Comparison of ENCODE assay signal across 28 cellular contexts in genomic region chr4:113086172-113086695, GRCh38. TPM values are rescaled to one million over a fixed set of nuclear protein-coding genes. Genes with fewer than 3 reads are reported as not detected.
DNase-seq lines count a peak whose midpoint lies in the region; TF ChIP-seq lines count a peak whose summit lies in the region.
"Had no signal": no experiment of that assay in that cellular context is flagged by ENCODE, and none has a peak within 500 bp of the region (broad histone marks: within the 10 kb centered on the region; RNA-seq: fewer than 3 reads in every experiment).

No MANE protein-coding gene starts in this region.

- H3K4me1 ChIP-seq in neural progenitor cell (peaks cover 71% of the 10 kb centered on the region), adrenal gland (replicated peaks in 1 of 2) (no peaks in the 10 kb centered on the region)
- H3K4me1 ChIP-seq: right atrium auricular region had no signal

- H3K9me3 ChIP-seq in neural progenitor cell (ENCODE audit: low read depth) (no peaks in the 10 kb centered on the region), adrenal gland (replicated peaks in 1 of 3) (no peaks in the 10 kb centered on the region)
- H3K9me3 ChIP-seq: gastrocnemius medialis, left ventricle myocardium inferior, ovary, right atrium auricular region, tibial artery had no signal

- no peaks in the 10 kb centered on the region for H3K36me3 Mint-ChIP-seq in neural progenitor cell
- H3K36me3 Mint-ChIP-seq in activated CD4-positive, alpha-beta T cell treated with anti-CD3 and anti-CD28 coated beads, Interleukin-2, amount 10 ng/mL, durations not matched to agents 24 days and 14 days (ENCODE audit: low read depth), result no peaks in the 10 kb centered on the region
- H3K36me3 Mint-ChIP-seq: activated CD8-positive, alpha-beta memory T cell treated with anti-CD3 and anti-CD28 coated beads, Interleukin-2, amount 10 ng/mL, durations not matched to agents 7 days and 5 days; activated naive CD8-positive, alpha-beta T cell treated with anti-CD3 and anti-CD28 coated beads for 36 hours; brain; IgD-negative memory B cell had no signal

- TF ChIP-seq POLR2A in adrenal gland (IDR thresholded peaks at IDR 0.05), result no peak

- peaks cover 3% of the 10 kb centered on the region for H3K4me1 Mint-ChIP-seq in neural progenitor cell
- H3K4me1 Mint-ChIP-seq in activated CD4-positive, alpha-beta T cell treated with anti-CD3 and anti-CD28 coated beads, Interleukin-2, amount 10 ng/mL, durations not matched to agents 24 days and 14 days, result no peaks in the 10 kb centered on the region
- H3K4me1 Mint-ChIP-seq: activated CD8-positive, alpha-beta memory T cell treated with anti-CD3 and anti-CD28 coated beads, Interleukin-2, amount 10 ng/mL, durations not matched to agents 7 days and 5 days; activated naive CD8-positive, alpha-beta T cell treated with anti-CD3 and anti-CD28 coated beads for 36 hours; IgD-negative memory B cell; nephron had no signal

- peaks cover 45% of the 10 kb centered on the region for H3F3A ChIP-seq in neural progenitor cell (ENCODE audit: low read depth)

- no peak overlapping the region for H3K9ac ChIP-seq in neural progenitor cell

- H3K27ac ChIP-seq in neural progenitor cell (peak overlapping the region; percentile 35), adrenal gland (no peak overlapping the region)
- H3K27ac ChIP-seq: 22Rv1, gastrocnemius medialis, left ventricle myocardium inferior, ovary, right atrium auricular region, tibial artery had no signal

- H3K4me2 ChIP-seq in neural progenitor cell, result no peak overlapping the region

- H2AFZ ChIP-seq in neural progenitor cell (replicated peaks), result no peak overlapping the region

- peaks cover 7% of the 10 kb centered on the region for H4K20me1 ChIP-seq in neural progenitor cell (ENCODE audit: low read depth)

- no peak overlapping the region for H3K27ac Mint-ChIP-seq in neural progenitor cell
- no peak overlapping the region for H3K27ac Mint-ChIP-seq in activated CD4-positive, alpha-beta T cell treated with anti-CD3 and anti-CD28 coated beads, Interleukin-2, amount 10 ng/mL, durations not matched to agents 24 days and 14 days
- H3K27ac Mint-ChIP-seq: activated CD8-positive, alpha-beta memory T cell treated with anti-CD3 and anti-CD28 coated beads, Interleukin-2, amount 10 ng/mL, durations not matched to agents 7 days and 5 days; activated naive CD8-positive, alpha-beta T cell treated with anti-CD3 and anti-CD28 coated beads for 36 hours; activated T-helper 2 cell treated with anti-CD3 and anti-CD28 coated beads, Interferon-gamma antibody, Interleukin-2, Interleukin-4, amounts not matched to agents 10 μg/mL and 5 μg/mL and 100 μg/mL, durations not matched to agents 14 hours and 24 hours and 36 hours; HFFc6; IgD-negative memory B cell; nephron; stimulated activated naive CD8-positive, alpha-beta T cell treated with anti-CD3 and anti-CD28 coated beads, Interleukin-15, Interleukin-2, amounts not matched to agents 100 ng/mL and 50 ng/mL, for 24 hours; T-helper 2 cell treated with Interferon-gamma antibody and Interleukin-4, amounts not matched to agents 5 μg/mL and 100 μg/mL, for 36 hours had no signal

- DNase-seq in DMS 273 (lab: John Stamatoyannopoulos, UW; ENCODE audit: unreplicated experiment) (peak; percentile 8), DMS 273 treated with DMSO at 0.1 percent for 48 hours (lab: John Stamatoyannopoulos, UW) (no peak), NCI-H1105 treated with DMSO at 0.1 percent for 48 hours (lab: John Stamatoyannopoulos, UW) (peak; percentile 6), dedifferentiated amniotic fluid mesenchymal stem cell (ENCODE audit: extremely low spot score) (peak; percentile 27), neural progenitor cell (ENCODE audit: low spot score) (no peak), adrenal gland (no peak), HuH-7 (ENCODE audit: low spot score) (no peak)
- DNase-seq in activated CD4-positive, alpha-beta T cell treated with anti-CD3 and anti-CD28 coated beads, Interleukin-2, amount 10 ng/mL, durations not matched to agents 24 days and 14 days, result no peak
- DNase-seq: activated CD4-positive, alpha-beta T cell treated with anti-CD3 and anti-CD28 coated beads for 48 hours; activated CD8-positive, alpha-beta memory T cell treated with anti-CD3 and anti-CD28 coated beads, Interleukin-2, amount 10 ng/mL, durations not matched to agents 7 days and 5 days; activated naive CD8-positive, alpha-beta T cell treated with anti-CD3 and anti-CD28 coated beads for 36 hours; effector memory CD4-positive, alpha-beta T cell; erythroblast; gastrocnemius medialis; GDM1; HFFc6; left ventricle myocardium inferior; NCI-H82; ovary; tibial artery had no signal

- no peak overlapping the region for H3K4me3 ChIP-seq in neural progenitor cell
- no peak overlapping the region for H3K4me3 ChIP-seq in adrenal gland
- H3K4me3 ChIP-seq: gastrocnemius medialis, left ventricle myocardium inferior, ovary, right atrium auricular region, tibial artery had no signal

- 57 to 75% (median 72%) methylated on average over 2 of the region's 2 CpGs for WGBS in adrenal gland, 4 donors

- no peak overlapping the region for H3K4me3 Mint-ChIP-seq in neural progenitor cell
- H3K4me3 Mint-ChIP-seq in activated CD4-positive, alpha-beta T cell treated with anti-CD3 and anti-CD28 coated beads, Interleukin-2, amount 10 ng/mL, durations not matched to agents 24 days and 14 days, result no peak overlapping the region
- H3K4me3 Mint-ChIP-seq: activated CD8-positive, alpha-beta memory T cell treated with anti-CD3 and anti-CD28 coated beads, Interleukin-2, amount 10 ng/mL, durations not matched to agents 7 days and 5 days; activated naive CD8-positive, alpha-beta T cell treated with anti-CD3 and anti-CD28 coated beads for 36 hours; brain; HFFc6; IgD-negative memory B cell; nephron; stimulated activated naive CD8-positive, alpha-beta T cell treated with anti-CD3 and anti-CD28 coated beads, Interleukin-15, Interleukin-2, amounts not matched to agents 100 ng/mL and 50 ng/mL, for 24 hours; T-helper 2 cell treated with Interferon-gamma antibody and Interleukin-4, amounts not matched to agents 5 μg/mL and 100 μg/mL, for 36 hours had no signal

- H3K27me3 ChIP-seq in neural progenitor cell, result no peaks in the 10 kb centered on the region
- no peaks in the 10 kb centered on the region for H3K27me3 ChIP-seq in adrenal gland
- H3K27me3 ChIP-seq: gastrocnemius medialis, ovary, right atrium auricular region, tibial artery had no signal

- peaks cover 5% of the 10 kb centered on the region for H3K27me3 Mint-ChIP-seq in neural progenitor cell (ENCODE audit: insufficient read depth, low read depth)
- no peaks in the 10 kb centered on the region for H3K27me3 Mint-ChIP-seq in activated CD4-positive, alpha-beta T cell treated with anti-CD3 and anti-CD28 coated beads, Interleukin-2, amount 10 ng/mL, durations not matched to agents 24 days and 14 days
- H3K27me3 Mint-ChIP-seq: brain; IgD-negative memory B cell; stimulated activated naive CD8-positive, alpha-beta T cell treated with anti-CD3 and anti-CD28 coated beads, Interleukin-15, Interleukin-2, amounts not matched to agents 100 ng/mL and 50 ng/mL, for 24 hours had no signal

- intact Hi-C loops in activated CD4-positive, alpha-beta T cell treated with anti-CD3 and anti-CD28 coated beads, Interleukin-2, amount 10 ng/mL, durations not matched to agents 24 days and 14 days (cut with micrococcal nuclease), result no loop called here
- intact Hi-C loops in adrenal gland (cut with DNase I), result no loop called here

- H3K9me3 Mint-ChIP-seq in neural progenitor cell, result no peaks in the 10 kb centered on the region
- H3K9me3 Mint-ChIP-seq in activated CD4-positive, alpha-beta T cell treated with anti-CD3 and anti-CD28 coated beads, Interleukin-2, amount 10 ng/mL, durations not matched to agents 24 days and 14 days, result no peaks in the 10 kb centered on the region
- H3K9me3 Mint-ChIP-seq: activated naive CD8-positive, alpha-beta T cell treated with anti-CD3 and anti-CD28 coated beads for 36 hours; activated T-helper 2 cell treated with anti-CD3 and anti-CD28 coated beads, Interferon-gamma antibody, Interleukin-2, Interleukin-4, amounts not matched to agents 10 μg/mL and 5 μg/mL and 100 μg/mL, durations not matched to agents 14 hours and 24 hours and 36 hours; brain; HFFc6; nephron; stimulated activated naive CD8-positive, alpha-beta T cell treated with anti-CD3 and anti-CD28 coated beads, Interleukin-15, Interleukin-2, amounts not matched to agents 100 ng/mL and 50 ng/mL, for 24 hours; T-helper 2 cell treated with Interferon-gamma antibody and Interleukin-4, amounts not matched to agents 5 μg/mL and 100 μg/mL, for 36 hours had no signal

- H3K79me2 ChIP-seq in neural progenitor cell (ENCODE audit: low read depth), result peaks cover 79% of the 10 kb centered on the region

- H3K36me3 ChIP-seq in neural progenitor cell (no peaks in the 10 kb centered on the region), adrenal gland (replicated peaks in 1 of 2) (no peaks in the 10 kb centered on the region)
- H3K36me3 ChIP-seq: gastrocnemius medialis, left ventricle myocardium inferior, ovary, right atrium auricular region, tibial artery had no signal

- TF ChIP-seq CTCF in neural progenitor cell (IDR thresholded peaks at IDR 0.05) (no peak), adrenal gland (IDR thresholded peaks at IDR 0.05) (no peak)

RNA-seq across cellular contexts. Expression of gene ANK2, which starts 36.8 kb away (rescaled TPM):
- total RNA-seq in neural progenitor cell (ENCODE audit: low replicate concordance), result 79.8 and 121 TPM in 2 replicates
- 2.5 and 2.6 TPM in 2 replicates for total RNA-seq in activated CD4-positive, alpha-beta T cell treated with anti-CD3 and anti-CD28 coated beads, Interleukin-2, amount 10 ng/mL, durations not matched to agents 24 days and 14 days
- total RNA-seq in adrenal gland, result 100 to 1,000 TPM in 1 of 8 donors, 10 to 100 TPM in 7; 27.1 to 229 (median 60.1) TPM
- polyA plus RNA-seq in adrenal gland, result 10 to 100 TPM in 2 of 3 donors, 1 to 10 TPM in 1; 6.5 to 21.2 (median 14.2) TPM
- polyA plus RNA-seq: IgD-negative memory B cell had no signal

Comparison
In these comparisons a context has a peak if more than half of its experiments do, and no peak if none do; other contexts are left out.
1. DNase-seq: peak in DMS 273 (single experiment), NCI-H1105 treated with DMSO at 0.1 percent for 48 hours (single experiment) and dedifferentiated amniotic fluid mesenchymal stem cell (single experiment); none in DMS 273 treated with DMSO at 0.1 percent for 48 hours (single experiment), neural progenitor cell (single experiment), activated CD4-positive, alpha-beta T cell treated with anti-CD3 and anti-CD28 coated beads, Interleukin-2, amount 10 ng/mL, durations not matched to agents 24 days and 14 days (single experiment), adrenal gland (0 of 7) and HuH-7 (single experiment).